9 cellular contexts compared by ENCODE assay signal in the genomic region with DNA sequence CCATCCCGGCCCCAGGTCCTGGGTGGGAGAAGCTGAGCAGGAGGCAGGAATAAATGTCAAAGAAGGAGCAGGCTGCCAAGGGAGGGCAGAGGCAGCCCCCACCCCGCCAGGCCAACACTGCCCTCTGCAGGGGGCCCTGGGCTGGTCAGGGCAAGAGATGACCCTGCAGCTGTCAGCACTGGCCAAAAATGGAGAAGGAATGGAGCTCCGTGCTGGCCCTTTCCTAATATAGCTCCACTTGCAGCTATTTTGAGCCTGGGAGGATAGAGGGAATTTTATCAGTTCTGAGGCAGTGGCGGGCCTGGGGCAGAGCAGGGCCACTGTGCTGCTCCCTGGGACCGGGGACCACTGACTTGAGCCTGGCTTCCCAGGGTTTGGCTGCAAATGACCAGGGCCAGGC. TPM values are rescaled to one million over a fixed set of nuclear protein-coding genes. Genes with fewer than 3 reads are reported as not detected.
DNase-seq lines count a peak whose midpoint lies in the region; ATAC-seq and TF ChIP-seq lines count a peak whose summit lies in the region.
"Had no signal": no experiment of that assay in that cellular context is flagged by ENCODE, and none has a peak within 500 bp of the region (broad histone marks: within the 10 kb centered on the region; RNA-seq: fewer than 3 reads in every experiment).

No MANE protein-coding gene starts in this region.

- in situ Hi-C loops in SK-MEL-5 (cut with HindIII; ENCODE audit: low pct_unique_long_range_greater_than_20kb, low sequenced_read_pairs), result no loop called here

- DNase-seq in H7, result peak; percentile 90
- peak; percentile 51 for DNase-seq in SK-MEL-5 (ENCODE audit: low read depth, low spot score)
- DNase-seq in cardiac septum (ENCODE audit: low spot score), result peak; percentile 88
- DNase-seq in smooth muscle cell (lab: John Stamatoyannopoulos, UW; ENCODE audit: unreplicated experiment), result no peak
- no peak for DNase-seq in UCSD-AML1 (lab: John Stamatoyannopoulos, UW; ENCODE audit: unreplicated experiment)
- DNase-seq in activated T-cell treated with anti-CD3 and anti-CD28 coated beads, Interleukin-2, amount 50 U/mL, for 4 hours, result no peak

- peak overlapping the region; percentile 49 for H2AFZ ChIP-seq in smooth muscle cell (ENCODE audit: low read depth)

- H4K20me1 ChIP-seq in smooth muscle cell (ENCODE audit: low read depth), result no peaks in the 10 kb centered on the region

- H3K36me3 Mint-ChIP-seq in activated T-cell treated with anti-CD3 and anti-CD28 coated beads, Interleukin-2, amount 50 U/mL, for 4 hours (ENCODE audit: insufficient read depth), result no peaks in the 10 kb centered on the region

- H3K36me3 ChIP-seq in H7 (replicated peaks; ENCODE audit: control insufficient read depth, insufficient read depth, low read length), result no peaks in the 10 kb centered on the region
- no peaks in the 10 kb centered on the region for H3K36me3 ChIP-seq in smooth muscle cell (ENCODE audit: low read depth)

- 22% methylated on average over 5 of the region's 5 CpGs for WGBS in smooth muscle cell (ENCODE audit: low lambda C conversion rate)

- no peaks in the 10 kb centered on the region for H3K79me2 ChIP-seq in smooth muscle cell (ENCODE audit: low read depth)

- peaks cover 15% of the 10 kb centered on the region for H3K4me1 ChIP-seq in smooth muscle cell (ENCODE audit: low read depth)

- no peak overlapping the region for H3K27ac ChIP-seq in smooth muscle cell (ENCODE audit: low read depth)

- intact Hi-C loops in cardiac septum (cut with DNase I), result loop anchor here (1.0 kb wide), 1 partner anchor 16 kb away; the partner anchor contains the start of gene LDB3

- H3K9ac ChIP-seq in smooth muscle cell (ENCODE audit: low read depth), result no peak overlapping the region

- H3K4me3 Mint-ChIP-seq in activated T-cell treated with anti-CD3 and anti-CD28 coated beads, Interleukin-2, amount 50 U/mL, for 4 hours, result no peak overlapping the region

- peak overlapping the region; percentile 58 for H3K4me2 ChIP-seq in smooth muscle cell

- H3K4me3 ChIP-seq in H7 (ENCODE audit: insufficient read depth, low read depth, low read length) (no peak overlapping the region), smooth muscle cell (no peak overlapping the region)

- H3K27me3 Mint-ChIP-seq in activated T-cell treated with anti-CD3 and anti-CD28 coated beads, Interleukin-2, amount 50 U/mL, for 4 hours (ENCODE audit: low read depth), result peaks cover 6% of the 10 kb centered on the region

- H3K9me3 ChIP-seq in smooth muscle cell (replicated peaks; ENCODE audit: low read depth), result no peaks in the 10 kb centered on the region

- TF ChIP-seq CTCF in smooth muscle cell (IDR thresholded peaks at IDR 0.05; ENCODE audit: borderline replicate concordance, insufficient read depth, poor library complexity, severe bottlenecking), result peak; percentile 47

- H3F3A ChIP-seq in smooth muscle cell (ENCODE audit: low read depth), result no peaks in the 10 kb centered on the region

- no peaks in the 10 kb centered on the region for H3K4me1 Mint-ChIP-seq in activated T-cell treated with anti-CD3 and anti-CD28 coated beads, Interleukin-2, amount 50 U/mL, for 4 hours (ENCODE audit: low read depth)

- H3K27me3 ChIP-seq in H7 (ENCODE audit: control insufficient read depth, insufficient read depth, low read length) (no peaks in the 10 kb centered on the region), smooth muscle cell (ENCODE audit: low read depth) (no peaks in the 10 kb centered on the region)

- ATAC-seq in GM18861 (IDR thresholded peaks at IDR 0.05; ENCODE audit: unreplicated experiment) (no peak), GM19455 (IDR thresholded peaks at IDR 0.05; ENCODE audit: unreplicated experiment) (no peak)
- ATAC-seq in activated T-cell treated with anti-CD3 and anti-CD28 coated beads, Interleukin-2, amount 50 U/mL, for 4 hours, result no peak

- H3K9me3 Mint-ChIP-seq in activated T-cell treated with anti-CD3 and anti-CD28 coated beads, Interleukin-2, amount 50 U/mL, for 4 hours, result no peaks in the 10 kb centered on the region

RNA-seq across cellular contexts. Expression of gene LDB3, which starts 16.0 kb away (rescaled TPM):
- total RNA-seq in H7 (2014; rRNA removed; shearing (Covaris generic)), result 0.03 and 0.30 TPM in 2 replicates
- 0.61 and 0.88 TPM in 2 replicates for total RNA-seq in SK-MEL-5 (2014; rRNA removed; shearing (Covaris generic))
- polyA plus RNA-seq in SK-MEL-5 (2015; cell fraction: cytosol; rRNA removed), result 1.7 and 1.8 TPM in 2 replicates
- 1.8 and 3.4 TPM in 2 replicates for polyA plus RNA-seq in SK-MEL-5 (2015; cell fraction: nucleus; rRNA removed)
- total RNA-seq in cardiac septum (1,178 TPM), smooth muscle cell (0.13 and 0.31 TPM in 2 replicates)
- 0.24 and 0.61 TPM in 2 replicates for polyA plus RNA-seq in smooth muscle cell
- under 1 TPM in 2 of 3 donors, not detected in 1; 0.03 to 0.24 TPM for total RNA-seq in activated T-cell treated with anti-CD3 and anti-CD28 coated beads, Interleukin-2, amount 50 U/mL, for 4 hours
- total RNA-seq: dermis microvascular lymphatic vessel endothelial cell had no signal

RNA-seq across cellular contexts. Expression of gene OPN4, which starts 30.0 kb away (rescaled TPM):
- total RNA-seq in H7 (2014; rRNA removed; shearing (Covaris generic)), result not detected in 2 replicates
- total RNA-seq in SK-MEL-5 (2014; rRNA removed; shearing (Covaris generic)), result not detected in 2 replicates
- not detected in 2 replicates for polyA plus RNA-seq in SK-MEL-5 (2015; cell fraction: cytosol; rRNA removed)
- not detected in 2 replicates for polyA plus RNA-seq in SK-MEL-5 (2015; cell fraction: nucleus; rRNA removed)
- not detected for total RNA-seq in cardiac septum
- not detected in 2 replicates for total RNA-seq in smooth muscle cell
- polyA plus RNA-seq in smooth muscle cell, result not detected in 2 replicates
- not detected for total RNA-seq in activated T-cell treated with anti-CD3 and anti-CD28 coated beads, Interleukin-2, amount 50 U/mL, for 4 hours
- total RNA-seq: dermis microvascular lymphatic vessel endothelial cell had no signal

Comparison
In these comparisons a context has a peak if more than half of its experiments do, and no peak if none do; other contexts are left out.
1. DNase-seq: peak in H7 (single experiment), SK-MEL-5 (single experiment) and cardiac septum (single experiment); none in smooth muscle cell (single experiment), UCSD-AML1 (single experiment) and activated T-cell treated with anti-CD3 and anti-CD28 coated beads, Interleukin-2, amount 50 U/mL, for 4 hours (single experiment).
2. RNA of gene LDB3, which starts 16.0 kb away (total RNA-seq): 1,178 TPM in cardiac septum (single experiment); 0.61 to 0.88 TPM in SK-MEL-5, 0.13 to 0.31 TPM in smooth muscle cell, 0.03 to 0.30 TPM in H7 and 0.03 to 0.24 TPM in activated T-cell treated with anti-CD3 and anti-CD28 coated beads, Interleukin-2, amount 50 U/mL, for 4 hours; every median in the first group is over 100 times any median in the second.